In the genomic region with DNA sequence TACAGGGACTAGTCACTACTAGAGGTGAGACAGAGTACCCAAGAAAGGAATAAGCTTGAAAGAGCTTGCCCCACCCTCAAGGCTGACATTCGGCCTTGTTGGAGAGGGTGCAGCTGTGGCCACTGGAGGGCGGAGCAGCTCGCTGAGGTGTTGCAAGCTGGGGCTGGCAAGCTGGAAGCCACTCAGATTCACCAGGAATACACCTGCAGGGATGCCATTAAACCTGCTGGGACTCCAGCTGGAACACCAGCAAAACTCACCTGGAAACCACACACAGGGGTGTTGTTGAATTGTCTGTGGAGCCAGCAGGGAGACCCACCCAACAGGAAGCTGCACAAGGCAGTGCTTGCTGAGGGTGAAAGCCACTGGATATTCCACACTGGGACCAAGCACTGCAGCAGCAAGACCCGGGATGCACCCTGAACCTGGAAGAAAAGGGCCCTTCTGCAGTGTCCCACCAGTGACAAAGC, we compare ENCODE assay signal across 1 cellular context.
A peak's percentile ranks its signal among the peaks of the same experiment; 100 is the strongest.
TF ChIP-seq lines count a peak whose summit lies in the region.

No MANE protein-coding gene starts in this region.

TF ChIP-seq in HepG2, 621 proteins besides CTCF, POLR2A, EP300 and RAD21 (continued from another document and continues in another):
- no peak for TF ChIP-seq USF2 (IDR thresholded peaks at IDR 0.05; ENCODE audit: low read depth, low read length)
- no peak for TF ChIP-seq USF2 (CRISPR knock-in tag; IDR thresholded peaks at IDR 0.05; ENCODE audit: borderline replicate concordance)
- TF ChIP-seq CENPBD1 (CRISPR knock-in tag; IDR thresholded peaks at IDR 0.05; ENCODE audit: borderline replicate concordance, low read depth) = no peak
- peak; percentile 90; the same call in 1 of the 2 replicates for TF ChIP-seq POLR2AphosphoS2 (IDR thresholded peaks at IDR 0.05; ENCODE audit: low read depth, low read length)
- TF ChIP-seq, protein P1, sequence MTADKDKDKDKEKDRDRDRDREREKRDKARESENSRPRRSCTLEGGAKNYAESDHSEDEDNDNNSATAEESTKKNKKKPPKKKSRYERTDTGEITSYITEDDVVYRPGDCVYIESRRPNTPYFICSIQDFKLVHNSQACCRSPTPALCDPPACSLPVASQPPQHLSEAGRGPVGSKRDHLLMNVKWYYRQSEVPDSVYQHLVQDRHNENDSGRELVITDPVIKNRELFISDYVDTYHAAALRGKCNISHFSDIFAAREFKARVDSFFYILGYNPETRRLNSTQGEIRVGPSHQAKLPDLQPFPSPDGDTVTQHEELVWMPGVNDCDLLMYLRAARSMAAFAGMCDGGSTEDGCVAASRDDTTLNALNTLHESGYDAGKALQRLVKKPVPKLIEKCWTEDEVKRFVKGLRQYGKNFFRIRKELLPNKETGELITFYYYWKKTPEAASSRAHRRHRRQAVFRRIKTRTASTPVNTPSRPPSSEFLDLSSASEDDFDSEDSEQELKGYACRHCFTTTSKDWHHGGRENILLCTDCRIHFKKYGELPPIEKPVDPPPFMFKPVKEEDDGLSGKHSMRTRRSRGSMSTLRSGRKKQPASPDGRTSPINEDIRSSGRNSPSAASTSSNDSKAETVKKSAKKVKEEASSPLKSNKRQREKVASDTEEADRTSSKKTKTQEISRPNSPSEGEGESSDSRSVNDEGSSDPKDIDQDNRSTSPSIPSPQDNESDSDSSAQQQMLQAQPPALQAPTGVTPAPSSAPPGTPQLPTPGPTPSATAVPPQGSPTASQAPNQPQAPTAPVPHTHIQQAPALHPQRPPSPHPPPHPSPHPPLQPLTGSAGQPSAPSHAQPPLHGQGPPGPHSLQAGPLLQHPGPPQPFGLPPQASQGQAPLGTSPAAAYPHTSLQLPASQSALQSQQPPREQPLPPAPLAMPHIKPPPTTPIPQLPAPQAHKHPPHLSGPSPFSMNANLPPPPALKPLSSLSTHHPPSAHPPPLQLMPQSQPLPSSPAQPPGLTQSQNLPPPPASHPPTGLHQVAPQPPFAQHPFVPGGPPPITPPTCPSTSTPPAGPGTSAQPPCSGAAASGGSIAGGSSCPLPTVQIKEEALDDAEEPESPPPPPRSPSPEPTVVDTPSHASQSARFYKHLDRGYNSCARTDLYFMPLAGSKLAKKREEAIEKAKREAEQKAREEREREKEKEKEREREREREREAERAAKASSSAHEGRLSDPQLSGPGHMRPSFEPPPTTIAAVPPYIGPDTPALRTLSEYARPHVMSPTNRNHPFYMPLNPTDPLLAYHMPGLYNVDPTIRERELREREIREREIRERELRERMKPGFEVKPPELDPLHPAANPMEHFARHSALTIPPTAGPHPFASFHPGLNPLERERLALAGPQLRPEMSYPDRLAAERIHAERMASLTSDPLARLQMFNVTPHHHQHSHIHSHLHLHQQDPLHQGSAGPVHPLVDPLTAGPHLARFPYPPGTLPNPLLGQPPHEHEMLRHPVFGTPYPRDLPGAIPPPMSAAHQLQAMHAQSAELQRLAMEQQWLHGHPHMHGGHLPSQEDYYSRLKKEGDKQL (CRISPR knock-in tag; IDR thresholded peaks at IDR 0.05; ENCODE audit: low read depth) = no peak
- TF ChIP-seq, protein P2, sequence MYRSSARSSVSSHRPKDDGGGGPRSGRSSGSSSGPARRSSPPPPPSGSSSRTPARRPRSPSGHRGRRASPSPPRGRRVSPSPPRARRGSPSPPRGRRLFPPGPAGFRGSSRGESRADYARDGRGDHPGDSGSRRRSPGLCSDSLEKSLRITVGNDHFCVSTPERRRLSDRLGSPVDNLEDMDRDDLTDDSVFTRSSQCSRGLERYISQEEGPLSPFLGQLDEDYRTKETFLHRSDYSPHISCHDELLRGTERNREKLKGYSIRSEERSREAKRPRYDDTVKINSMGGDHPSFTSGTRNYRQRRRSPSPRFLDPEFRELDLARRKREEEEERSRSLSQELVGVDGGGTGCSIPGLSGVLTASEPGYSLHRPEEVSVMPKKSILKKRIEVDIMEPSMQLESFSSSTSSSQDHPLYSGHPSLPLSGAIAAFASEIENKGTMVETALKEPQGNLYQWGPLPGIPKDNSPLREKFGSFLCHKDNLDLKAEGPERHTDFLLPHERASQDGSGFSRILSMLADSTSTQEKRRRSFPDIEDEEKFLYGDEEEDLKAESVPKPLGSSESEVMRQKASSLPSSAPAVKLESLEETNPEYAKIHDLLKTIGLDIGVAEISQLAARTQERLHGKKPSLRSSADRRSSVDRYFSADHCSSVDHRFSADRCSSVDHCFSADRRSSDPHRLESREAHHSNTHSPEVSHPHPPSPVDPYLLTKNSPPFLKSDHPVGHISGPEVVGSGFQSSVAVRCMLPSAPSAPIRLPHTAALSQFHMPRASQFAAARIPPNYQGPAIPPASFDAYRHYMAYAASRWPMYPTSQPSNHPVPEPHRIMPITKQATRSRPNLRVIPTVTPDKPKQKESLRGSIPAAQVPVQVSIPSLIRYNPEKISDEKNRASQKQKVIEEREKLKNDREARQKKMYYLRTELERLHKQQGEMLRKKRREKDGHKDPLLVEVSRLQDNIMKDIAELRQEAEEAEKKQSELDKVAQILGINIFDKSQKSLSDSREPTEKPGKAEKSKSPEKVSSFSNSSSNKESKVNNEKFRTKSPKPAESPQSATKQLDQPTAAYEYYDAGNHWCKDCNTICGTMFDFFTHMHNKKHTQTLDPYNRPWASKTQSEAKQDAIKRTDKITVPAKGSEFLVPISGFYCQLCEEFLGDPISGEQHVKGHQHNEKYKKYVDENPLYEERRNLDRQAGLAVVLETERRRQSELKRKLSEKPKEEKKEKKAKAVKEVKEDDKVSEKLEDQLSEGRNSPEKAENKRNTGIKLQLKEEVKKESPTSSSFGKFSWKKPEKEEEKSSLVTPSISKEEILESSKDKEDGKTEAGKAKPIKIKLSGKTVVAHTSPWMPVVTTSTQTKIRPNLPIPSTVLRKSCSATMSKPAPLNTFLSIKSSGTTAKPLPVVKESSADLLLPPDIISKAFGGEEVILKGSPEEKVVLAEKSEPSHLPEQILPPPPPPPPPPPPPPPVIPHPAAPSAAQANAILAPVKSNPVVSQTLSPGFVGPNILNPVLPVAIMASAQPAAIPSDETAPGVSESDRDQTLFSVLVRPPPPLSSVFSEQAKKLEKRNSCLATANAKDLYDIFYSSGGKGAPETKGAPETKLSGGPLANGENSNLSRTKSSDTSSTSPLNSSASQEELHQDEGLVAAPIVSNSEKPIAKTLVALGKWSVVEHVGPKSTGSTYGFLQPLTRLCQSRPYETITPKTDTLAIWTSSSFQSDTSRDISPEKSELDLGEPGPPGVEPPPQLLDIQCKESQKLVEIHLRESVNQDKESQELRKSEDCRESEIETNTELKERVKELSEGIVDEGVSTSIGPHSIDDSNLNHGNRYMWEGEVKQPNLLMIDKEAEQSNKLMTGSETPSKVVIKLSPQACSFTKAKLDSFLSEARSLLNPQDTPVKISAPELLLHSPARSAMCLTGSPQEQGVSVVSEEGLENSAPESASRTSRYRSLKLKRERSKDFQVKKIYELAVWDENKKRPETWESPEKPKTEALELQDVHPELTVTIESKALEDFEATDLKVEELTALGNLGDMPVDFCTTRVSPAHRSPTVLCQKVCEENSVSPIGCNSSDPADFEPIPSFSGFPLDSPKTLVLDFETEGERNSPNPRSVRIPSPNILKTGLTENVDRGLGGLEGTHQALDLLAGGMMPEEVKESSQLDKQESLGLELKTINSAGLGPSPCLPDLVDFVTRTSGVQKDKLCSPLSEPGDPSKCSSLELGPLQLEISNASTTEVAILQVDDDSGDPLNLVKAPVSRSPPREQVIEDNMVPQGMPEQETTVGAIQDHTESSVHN (CRISPR knock-in tag; IDR thresholded peaks at IDR 0.05) = 0 out of 2 replicates have a peak, but pooled peaks have one; percentile 24
- TF ChIP-seq ZBTB34 (CRISPR knock-in tag; IDR thresholded peaks at IDR 0.05) = no peak
- TF ChIP-seq ZSCAN9 (CRISPR knock-in tag; IDR thresholded peaks at IDR 0.05; ENCODE audit: borderline replicate concordance) = 0 out of 2 replicates have a peak, but pooled peaks have one; percentile 47
- 0 out of 2 replicates have a peak, but pooled peaks have one; percentile 23 for TF ChIP-seq CCDC6 (CRISPR knock-in tag; IDR thresholded peaks at IDR 0.05)
- TF ChIP-seq, protein P3, sequence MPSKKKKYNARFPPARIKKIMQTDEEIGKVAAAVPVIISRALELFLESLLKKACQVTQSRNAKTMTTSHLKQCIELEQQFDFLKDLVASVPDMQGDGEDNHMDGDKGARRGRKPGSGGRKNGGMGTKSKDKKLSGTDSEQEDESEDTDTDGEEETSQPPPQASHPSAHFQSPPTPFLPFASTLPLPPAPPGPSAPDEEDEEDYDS (CRISPR knock-in tag; IDR thresholded peaks at IDR 0.05) = no peak
- TF ChIP-seq EHMT2 (IDR thresholded peaks at IDR 0.05; ENCODE audit: borderline replicate concordance, low read depth, low read length) = no peak
- no peak for TF ChIP-seq FIP1L1 (IDR thresholded peaks at IDR 0.05; ENCODE audit: borderline replicate concordance, insufficient read depth, low read depth, low read length)
- no peak for TF ChIP-seq ZNF24 (IDR thresholded peaks at IDR 0.05)
- TF ChIP-seq ZNF441 (CRISPR knock-in tag; IDR thresholded peaks at IDR 0.05; ENCODE audit: borderline replicate concordance) = no peak
- peak; percentile 60 for TF ChIP-seq ZNF687 (CRISPR knock-in tag; IDR thresholded peaks at IDR 0.05)
- no peak for TF ChIP-seq ARID4A (CRISPR knock-in tag; IDR thresholded peaks at IDR 0.05; ENCODE audit: borderline replicate concordance)
- no peak for TF ChIP-seq ZKSCAN1 (IDR thresholded peaks at IDR 0.05; ENCODE audit: low read length)
- TF ChIP-seq NR2F2 (IDR thresholded peaks at IDR 0.05; ENCODE audit: borderline replicate concordance, low read depth) = no peak
